8 cellular contexts compared by ENCODE assay signal in genomic region chr2:239143858-239144712, GRCh38.
A peak's percentile ranks its signal among the peaks of the same experiment; 100 is the strongest.
DNase-seq lines count a peak whose midpoint lies in the region; ATAC-seq, FAIRE-seq and TF ChIP-seq lines count a peak whose summit lies in the region.

No MANE protein-coding gene starts in this region.

- POLR2A ChIA-PET in HEK293T (lab: Yijun Ruan, JAX): interaction anchor here (0.9 kb wide), 1 partner anchor 257 kb away, joined by 4 read pairs; the partner anchor contains the start of gene HDAC4
- POLR2A ChIA-PET in WTC11 (lab: Charles Lee): no interaction called here

- no peaks in the 10 kb centered on the region for H3K9me3 Mint-ChIP-seq in WTC11
- no peaks in the 10 kb centered on the region for H3K9me3 Mint-ChIP-seq in nephron

- H3K27ac Mint-ChIP-seq in WTC11 (no peak overlapping the region), nephron (no peak overlapping the region)

- no peak for FAIRE-seq in D721Med (lab: Jason Lieb, UNC)

- H3K9me3 ChIP-seq in esophagus muscularis mucosa: no peaks in the 10 kb centered on the region

- peak overlapping the region in 3 of 4 donors; percentile 20 to 56 (median 44) for H3K27ac ChIP-seq in esophagus muscularis mucosa (replicated peaks in 1 of 4)

- no peaks in the 10 kb centered on the region for H3K27me3 ChIP-seq in esophagus muscularis mucosa

- ATAC-seq in WTC11 (peak; percentile 87), GM19397 (IDR thresholded peaks at IDR 0.05; ENCODE audit: unreplicated experiment) (no peak), GM19467 (IDR thresholded peaks at IDR 0.05; ENCODE audit: unreplicated experiment) (no peak)

- H3K27me3 Mint-ChIP-seq in WTC11 (ENCODE audit: low read depth): no peaks in the 10 kb centered on the region
- H3K27me3 Mint-ChIP-seq in nephron (ENCODE audit: low read depth): no peaks in the 10 kb centered on the region

- intact Hi-C loops in esophagus muscularis mucosa (cut with DNase I): loop anchor here (10.0 kb wide), 1 partner anchor 251 kb away; no protein-coding TSS in a partner anchor

- H3K4me1 Mint-ChIP-seq in WTC11 (no peaks in the 10 kb centered on the region), nephron (no peaks in the 10 kb centered on the region)

- H3K4me3 ChIP-seq in esophagus muscularis mucosa: no peak overlapping the region

- no peak for TF ChIP-seq POLR2A in esophagus muscularis mucosa (IDR thresholded peaks at IDR 0.05; ENCODE audit: low read depth)

- 91% methylated on average over 13 of the region's 29 CpGs for WGBS in esophagus muscularis mucosa

- TF ChIP-seq CTCF in D721Med (IDR thresholded peaks at IDR 0.05; ENCODE audit: insufficient read depth, missing control alignments): peak; percentile 45
- peak; percentile 55 for TF ChIP-seq CTCF in WTC11 (IDR thresholded peaks at IDR 0.05)
- TF ChIP-seq CTCF in esophagus muscularis mucosa (IDR thresholded peaks at IDR 0.05): peak; percentile 65 to 70 (median 69)
- peak; percentile 54 to 66 (median 64) for TF ChIP-seq CTCF in nephron (IDR thresholded peaks at IDR 0.05; ENCODE audit: unreplicated experiment in 3 of 3)

- H3K4me1 ChIP-seq in esophagus muscularis mucosa: peaks cover 0 to 30% (median 14%) of the 10 kb centered on the region in 4 donors

- H3K4me3 Mint-ChIP-seq in WTC11 (no peak overlapping the region), nephron (no peak overlapping the region)

- DNase-seq in D721Med (ENCODE audit: insufficient read length, low spot score) (peak; percentile 49), HEK293T (ENCODE audit: extremely low spot score) (peak; percentile 56), WTC11 (ENCODE audit: low spot score) (peak; percentile 53), esophagus muscularis mucosa (ENCODE audit: extremely low spot score) (no peak), ureter (ENCODE audit: low spot score) (no peak)

- H3K36me3 ChIP-seq in esophagus muscularis mucosa: peaks cover 32 to 99% (median 88%) of the 10 kb centered on the region in 4 donors

- CTCF ChIA-PET in HEK293T (lab: Yijun Ruan, JAX): interaction anchor here (1.2 kb wide), 1 partner anchor 49 kb away, joined by 5 read pairs; no protein-coding TSS in a partner anchor
- CTCF ChIA-PET in WTC11 (lab: Charles Lee): interaction anchor here (0.5 to 2.5 kb wide), 29 partner anchors 8 to 1242 kb away, joined by 3 to 14 read pairs (median 4); partner anchors contain the start of gene HDAC4

- H3K36me3 Mint-ChIP-seq in WTC11: peaks cover 12% of the 10 kb centered on the region
- peaks cover 37% of the 10 kb centered on the region for H3K36me3 Mint-ChIP-seq in nephron (ENCODE audit: low read depth)

- TF ChIP-seq EP300 in esophagus muscularis mucosa (IDR thresholded peaks at IDR 0.05): no peak

TF ChIP-seq in HEK293T, 16 proteins besides CTCF, POLR2A, EP300 and RAD21:
- TF ChIP-seq NFRKB (IDR thresholded peaks at IDR 0.05) (no peak), BHLHE40 (IDR thresholded peaks at IDR 0.05; ENCODE audit: borderline replicate concordance) (no peak)

TF ChIP-seq in WTC11, 78 proteins besides CTCF, POLR2A, EP300 and RAD21:
- TF ChIP-seq ZNF425 (CRISPR knock-in tag; conservative IDR thresholded peaks at IDR 0.05): no peak
- TF ChIP-seq ZNF423 (CRISPR knock-in tag; IDR thresholded peaks at IDR 0.05): no peak
- TF ChIP-seq MYBL2 (CRISPR knock-in tag; IDR thresholded peaks at IDR 0.05): no peak
- no peak for TF ChIP-seq ZNF317 (CRISPR knock-in tag; IDR thresholded peaks at IDR 0.05; ENCODE audit: borderline replicate concordance, low read depth)
- TF ChIP-seq RELA (CRISPR knock-in tag; IDR thresholded peaks at IDR 0.05; ENCODE audit: borderline replicate concordance): no peak
- TF ChIP-seq ZNF138 (CRISPR knock-in tag; conservative IDR thresholded peaks at IDR 0.05): no peak
- no peak for TF ChIP-seq ETV6 (CRISPR knock-in tag; IDR thresholded peaks at IDR 0.05)
- TF ChIP-seq, protein P1, sequence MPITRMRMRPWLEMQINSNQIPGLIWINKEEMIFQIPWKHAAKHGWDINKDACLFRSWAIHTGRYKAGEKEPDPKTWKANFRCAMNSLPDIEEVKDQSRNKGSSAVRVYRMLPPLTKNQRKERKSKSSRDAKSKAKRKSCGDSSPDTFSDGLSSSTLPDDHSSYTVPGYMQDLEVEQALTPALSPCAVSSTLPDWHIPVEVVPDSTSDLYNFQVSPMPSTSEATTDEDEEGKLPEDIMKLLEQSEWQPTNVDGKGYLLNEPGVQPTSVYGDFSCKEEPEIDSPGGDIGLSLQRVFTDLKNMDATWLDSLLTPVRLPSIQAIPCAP (CRISPR knock-in tag; IDR thresholded peaks at IDR 0.05): no peak
- no peak for TF ChIP-seq ZNF671 (CRISPR knock-in tag; IDR thresholded peaks at IDR 0.05)
- no peak for TF ChIP-seq GRHL2 (CRISPR knock-in tag; IDR thresholded peaks at IDR 0.05; ENCODE audit: insufficient replicate concordance, severe bottlenecking)
- TF ChIP-seq HMGA2 (CRISPR knock-in tag; IDR thresholded peaks at IDR 0.05): no peak
- TF ChIP-seq, protein P2, sequence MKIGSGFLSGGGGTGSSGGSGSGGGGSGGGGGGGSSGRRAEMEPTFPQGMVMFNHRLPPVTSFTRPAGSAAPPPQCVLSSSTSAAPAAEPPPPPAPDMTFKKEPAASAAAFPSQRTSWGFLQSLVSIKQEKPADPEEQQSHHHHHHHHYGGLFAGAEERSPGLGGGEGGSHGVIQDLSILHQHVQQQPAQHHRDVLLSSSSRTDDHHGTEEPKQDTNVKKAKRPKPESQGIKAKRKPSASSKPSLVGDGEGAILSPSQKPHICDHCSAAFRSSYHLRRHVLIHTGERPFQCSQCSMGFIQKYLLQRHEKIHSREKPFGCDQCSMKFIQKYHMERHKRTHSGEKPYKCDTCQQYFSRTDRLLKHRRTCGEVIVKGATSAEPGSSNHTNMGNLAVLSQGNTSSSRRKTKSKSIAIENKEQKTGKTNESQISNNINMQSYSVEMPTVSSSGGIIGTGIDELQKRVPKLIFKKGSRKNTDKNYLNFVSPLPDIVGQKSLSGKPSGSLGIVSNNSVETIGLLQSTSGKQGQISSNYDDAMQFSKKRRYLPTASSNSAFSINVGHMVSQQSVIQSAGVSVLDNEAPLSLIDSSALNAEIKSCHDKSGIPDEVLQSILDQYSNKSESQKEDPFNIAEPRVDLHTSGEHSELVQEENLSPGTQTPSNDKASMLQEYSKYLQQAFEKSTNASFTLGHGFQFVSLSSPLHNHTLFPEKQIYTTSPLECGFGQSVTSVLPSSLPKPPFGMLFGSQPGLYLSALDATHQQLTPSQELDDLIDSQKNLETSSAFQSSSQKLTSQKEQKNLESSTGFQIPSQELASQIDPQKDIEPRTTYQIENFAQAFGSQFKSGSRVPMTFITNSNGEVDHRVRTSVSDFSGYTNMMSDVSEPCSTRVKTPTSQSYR (CRISPR knock-in tag; IDR thresholded peaks at IDR 0.05): no peak
- TF ChIP-seq, protein P3, sequence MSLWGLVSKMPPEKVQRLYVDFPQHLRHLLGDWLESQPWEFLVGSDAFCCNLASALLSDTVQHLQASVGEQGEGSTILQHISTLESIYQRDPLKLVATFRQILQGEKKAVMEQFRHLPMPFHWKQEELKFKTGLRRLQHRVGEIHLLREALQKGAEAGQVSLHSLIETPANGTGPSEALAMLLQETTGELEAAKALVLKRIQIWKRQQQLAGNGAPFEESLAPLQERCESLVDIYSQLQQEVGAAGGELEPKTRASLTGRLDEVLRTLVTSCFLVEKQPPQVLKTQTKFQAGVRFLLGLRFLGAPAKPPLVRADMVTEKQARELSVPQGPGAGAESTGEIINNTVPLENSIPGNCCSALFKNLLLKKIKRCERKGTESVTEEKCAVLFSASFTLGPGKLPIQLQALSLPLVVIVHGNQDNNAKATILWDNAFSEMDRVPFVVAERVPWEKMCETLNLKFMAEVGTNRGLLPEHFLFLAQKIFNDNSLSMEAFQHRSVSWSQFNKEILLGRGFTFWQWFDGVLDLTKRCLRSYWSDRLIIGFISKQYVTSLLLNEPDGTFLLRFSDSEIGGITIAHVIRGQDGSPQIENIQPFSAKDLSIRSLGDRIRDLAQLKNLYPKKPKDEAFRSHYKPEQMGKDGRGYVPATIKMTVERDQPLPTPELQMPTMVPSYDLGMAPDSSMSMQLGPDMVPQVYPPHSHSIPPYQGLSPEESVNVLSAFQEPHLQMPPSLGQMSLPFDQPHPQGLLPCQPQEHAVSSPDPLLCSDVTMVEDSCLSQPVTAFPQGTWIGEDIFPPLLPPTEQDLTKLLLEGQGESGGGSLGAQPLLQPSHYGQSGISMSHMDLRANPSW (CRISPR knock-in tag; conservative IDR thresholded peaks at IDR 0.05; ENCODE audit: low read depth): no peak
- no peak for TF ChIP-seq PREB (CRISPR knock-in tag; IDR thresholded peaks at IDR 0.05; ENCODE audit: borderline replicate concordance)
- TF ChIP-seq IRF2 (CRISPR knock-in tag; IDR thresholded peaks at IDR 0.05; ENCODE audit: borderline replicate concordance, low read depth): no peak
- TF ChIP-seq ZNF416 (CRISPR knock-in tag; IDR thresholded peaks at IDR 0.05): no peak
TF ChIP-seq in WTC11: peak in this region for 0.

Comparison
In these comparisons a context has a peak if more than half of its experiments do, and no peak if none do; other contexts are left out.
1. DNase-seq: peak in D721Med (single experiment), HEK293T (single experiment) and WTC11 (single experiment); none in esophagus muscularis mucosa (single experiment) and ureter (single experiment).
2. Peak in every context shown above with its lines, with median percentiles within 50 percentile points of each other: CTCF ChIP-seq.